In genomic region chr22:20290045-20290392, GRCh38 we compare ENCODE assay signal across 35 cellular contexts.
"Had no signal": no experiment of that assay in that cellular context is flagged by ENCODE, and none has a peak within 500 bp of the region (broad histone marks: within the 10 kb centered on the region; RNA-seq: fewer than 3 reads in every experiment).

No MANE protein-coding gene starts in this region.

- FAIRE-seq: astrocyte had no signal

- H3K9me3 ChIP-seq: adrenal gland, body of pancreas, breast epithelium had no signal

- H3K36me3 ChIP-seq: adrenal gland, brain microvascular endothelial cell, breast epithelium, WERI-Rb-1 had no signal

- H3K4me3 ChIP-seq: adrenal gland, body of pancreas, breast epithelium had no signal

- H3K27ac ChIP-seq: adrenal gland, body of pancreas, brain microvascular endothelial cell, breast epithelium, WERI-Rb-1 had no signal

- H3K27me3 ChIP-seq: adrenal gland, body of pancreas, breast epithelium had no signal

- H3K4me1 ChIP-seq: adrenal gland, body of pancreas, breast epithelium had no signal

- ATAC-seq: activated CD4-positive, alpha-beta T cell treated with anti-CD3 and anti-CD28 coated beads for 36 hours; activated CD4-positive, CD25-positive, alpha-beta regulatory T cell treated with anti-CD3 and anti-CD28 coated beads, Interleukin-2, amount 50 U/mL, for 24 hours; activated CD8-positive, alpha-beta memory T cell treated with anti-CD3 and anti-CD28 coated beads, Interleukin-2, amount 10 ng/mL, durations not matched to agents 7 days and 5 days; activated CD8-positive, alpha-beta T cell treated with anti-CD3 and anti-CD28 coated beads, Interleukin-2, amount 10 ng/mL, durations not matched to agents 7 days and 5 days; activated naive CD4-positive, alpha-beta T cell treated with anti-CD3 and anti-CD28 coated beads, Interleukin-2, amount 50 U/mL, for 72 hours; activated T-cell treated with anti-CD3 and anti-CD28 coated beads, Interleukin-2, amount 50 U/mL, for 4 hours; activated T-cell treated with anti-CD3 and anti-CD28 coated beads, Interleukin-2, amount 50 U/mL, for 72 hours; activated T-helper 17 cell treated with anti-CD3 and anti-CD28 coated beads, Interleukin-2, amount 50 U/mL, for 72 hours; body of pancreas; WTC11 had no signal

- DNase-seq: activated CD4-positive, alpha-beta memory T cell treated with anti-CD3 and anti-CD28 coated beads, Interleukin-2, amount 10 ng/mL, durations not matched to agents 7 days and 5 days; activated CD4-positive, alpha-beta T cell treated with anti-CD3 and anti-CD28 coated beads for 1 hour; activated CD4-positive, alpha-beta T cell treated with anti-CD3 and anti-CD28 coated beads for 36 hours; activated CD4-positive, alpha-beta T cell treated with anti-CD3 and anti-CD28 coated beads for 48 hours; activated CD4-positive, alpha-beta T cell treated with anti-CD3 and anti-CD28 coated beads, Interleukin-2, amount 10 ng/mL, durations not matched to agents 7 days and 5 days; activated CD4-positive, alpha-beta T cell treated with anti-CD3 and anti-CD28 coated beads, Interleukin-2, amount 50 U/mL, for 48 hours; activated CD4-positive, CD25-positive, alpha-beta regulatory T cell; activated CD8-positive, alpha-beta memory T cell treated with anti-CD3 and anti-CD28 coated beads for 24 hours; activated CD8-positive, alpha-beta memory T cell treated with anti-CD3 and anti-CD28 coated beads, Interleukin-2, amount 10 ng/mL, durations not matched to agents 7 days and 5 days; activated CD8-positive, alpha-beta memory T cell treated with anti-CD3 and anti-CD28 coated beads, Interleukin-2, amount 50 U/mL, for 48 hours; activated CD8-positive, alpha-beta T cell treated with anti-CD3 and anti-CD28 coated beads, Interleukin-2, amount 10 ng/mL, durations not matched to agents 7 days and 5 days; activated effector memory CD4-positive, alpha-beta T cell treated with anti-CD3 and anti-CD28 coated beads, Interleukin-2, amount 50 U/mL, for 16 hours; activated gamma-delta T cell treated with Interleukin-2 at 50 U/mL for 16 hours; activated naive CD4-positive, alpha-beta T cell; activated naive CD4-positive, alpha-beta T cell treated with anti-CD3 and anti-CD28 coated beads for 36 hours; activated naive CD4-positive, alpha-beta T cell treated with anti-CD3 and anti-CD28 coated beads, Interleukin-2, amount 50 U/mL, for 16 hours; activated naive CD8-positive, alpha-beta T cell treated with anti-CD3 and anti-CD28 coated beads for 36 hours; activated T-cell treated with anti-CD3 and anti-CD28 coated beads, Interleukin-2, amount 50 U/mL, for 4 hours; activated T-cell treated with anti-CD3 and anti-CD28 coated beads, Interleukin-2, amount 50 U/mL, for 72 hours; adrenal gland; amniotic stem cell; aorta; body of pancreas; brain microvascular endothelial cell; central memory CD4-positive, alpha-beta T cell; T-helper 1 cell; T-helper 2 cell; T-helper 9 cell; WERI-Rb-1 had no signal
